In the genomic region with DNA sequence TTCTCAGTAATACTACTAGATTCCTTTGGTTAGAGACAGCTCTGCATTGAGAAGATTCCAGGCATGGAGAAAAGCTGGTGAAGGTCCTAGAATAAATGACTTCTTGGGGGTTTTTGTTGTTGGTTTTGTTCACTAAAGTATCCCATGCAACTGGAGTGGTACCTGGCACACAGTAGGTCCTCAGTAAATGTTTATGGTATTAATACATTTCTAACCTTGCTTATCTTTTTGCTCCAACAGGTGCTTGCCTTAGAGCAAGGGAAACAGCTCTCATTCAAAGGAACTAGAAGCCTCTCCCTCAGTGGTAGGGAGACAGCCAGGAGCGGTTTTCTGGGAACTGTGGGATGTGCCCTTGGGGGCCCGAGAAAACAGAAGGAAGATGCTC, we compare ENCODE assay signal across 18 cellular contexts. TPM values are rescaled to one million over a fixed set of nuclear protein-coding genes. Genes with fewer than 3 reads are reported as not detected.
DNase-seq lines count a peak whose midpoint lies in the region; ATAC-seq and TF ChIP-seq lines count a peak whose summit lies in the region.
"Had no signal": no experiment of that assay in that cellular context is flagged by ENCODE, and none has a peak within 500 bp of the region (broad histone marks: within the 10 kb centered on the region; RNA-seq: fewer than 3 reads in every experiment).

No MANE protein-coding gene starts in this region.

- H3K79me2 ChIP-seq in Karpas-422 (ENCODE audit: low read length), result peaks cover 37% of the 10 kb centered on the region
- H3K79me2 ChIP-seq: parathyroid adenoma had no signal

- peaks cover 22% of the 10 kb centered on the region for H3K4me1 Mint-ChIP-seq in activated CD4-positive, alpha-beta T cell treated with anti-CD3 and anti-CD28 coated beads, Interleukin-2, amount 10 ng/mL, durations not matched to agents 24 days and 14 days
- peaks cover 30% of the 10 kb centered on the region for H3K4me1 Mint-ChIP-seq in activated naive CD8-positive, alpha-beta T cell treated with anti-CD3 and anti-CD28 coated beads, Interleukin-2, amount 10 ng/mL, durations not matched to agents 7 days and 5 days
- peaks cover 39% of the 10 kb centered on the region for H3K4me1 Mint-ChIP-seq in nephron

- ATAC-seq in activated naive CD8-positive, alpha-beta T cell treated with anti-CD3 and anti-CD28 coated beads, Interleukin-2, amount 10 ng/mL, durations not matched to agents 7 days and 5 days (ENCODE audit: low read depth), result no peak
- ATAC-seq: gastrocnemius medialis had no signal

- H3K36me3 ChIP-seq in Karpas-422 (ENCODE audit: insufficient read depth, low read length), result peaks cover 37% of the 10 kb centered on the region

- no peaks in the 10 kb centered on the region for H3K9me2 ChIP-seq in Karpas-422 (replicated peaks; ENCODE audit: insufficient read depth, low read length)

- H3K36me3 Mint-ChIP-seq in activated CD4-positive, alpha-beta T cell treated with anti-CD3 and anti-CD28 coated beads, Interleukin-2, amount 10 ng/mL, durations not matched to agents 24 days and 14 days (ENCODE audit: low read depth), result peaks cover 41% of the 10 kb centered on the region
- H3K36me3 Mint-ChIP-seq in activated naive CD8-positive, alpha-beta T cell treated with anti-CD3 and anti-CD28 coated beads, Interleukin-2, amount 10 ng/mL, durations not matched to agents 7 days and 5 days, result peaks cover 9% of the 10 kb centered on the region
- H3K36me3 Mint-ChIP-seq in nephron (ENCODE audit: low read depth), result peaks cover 40% of the 10 kb centered on the region

- H3K4me1 ChIP-seq in Karpas-422 (ENCODE audit: low read length), result peaks cover 27% of the 10 kb centered on the region
- H3K4me1 ChIP-seq: parathyroid adenoma had no signal

- intact Hi-C loops in activated CD4-positive, alpha-beta T cell treated with anti-CD3 and anti-CD28 coated beads, Interleukin-2, amount 10 ng/mL, durations not matched to agents 24 days and 14 days (cut with micrococcal nuclease), result loop anchor here (10.0 kb wide), 1 partner anchor 431 kb away; the partner anchor contains the start of genes FEN1 and TMEM258

- H4K20me1 ChIP-seq in Karpas-422 (ENCODE audit: insufficient read depth, low read depth, low read length), result 0 out of 2 replicates have a peak, but pooled peaks cover 5% of the 10 kb centered on the region

- DNase-seq in activated CD4-positive, alpha-beta T cell treated with anti-CD3 and anti-CD28 coated beads, Interleukin-2, amount 10 ng/mL, durations not matched to agents 24 days and 14 days, result no peak
- no peak for DNase-seq in activated CD4-positive, alpha-beta T cell treated with anti-CD3 and anti-CD28 coated beads for 48 hours
- DNase-seq in Karpas-422, result no peak
- DNase-seq in activated naive CD8-positive, alpha-beta T cell treated with anti-CD3 and anti-CD28 coated beads, Interleukin-2, amount 10 ng/mL, durations not matched to agents 7 days and 5 days, result no peak
- no peak for DNase-seq in kidney tubule cell (ENCODE audit: low spot score)
- DNase-seq in OCI-M1 (lab: John Stamatoyannopoulos, UW), result no peak
- no peak for DNase-seq in NCI-H2081 (lab: John Stamatoyannopoulos, UW)
- DNase-seq: ACHN; activated CD4-positive, CD25-positive, alpha-beta regulatory T cell; activated gamma-delta T cell; central memory CD4-positive, alpha-beta T cell; DMS 273 treated with DMSO at 0.1 percent for 48 hours; gastrocnemius medialis; NK-92 treated with Interleukin-12 subunit alpha and Interleukin-12 subunit beta, amount 100 ng/mL, for 24 hours; substantia nigra had no signal

- no peaks in the 10 kb centered on the region for H3K27me3 Mint-ChIP-seq in activated CD4-positive, alpha-beta T cell treated with anti-CD3 and anti-CD28 coated beads, Interleukin-2, amount 10 ng/mL, durations not matched to agents 24 days and 14 days
- H3K27me3 Mint-ChIP-seq in activated naive CD8-positive, alpha-beta T cell treated with anti-CD3 and anti-CD28 coated beads, Interleukin-2, amount 10 ng/mL, durations not matched to agents 7 days and 5 days, result no peaks in the 10 kb centered on the region
- no peaks in the 10 kb centered on the region for H3K27me3 Mint-ChIP-seq in nephron (ENCODE audit: low read depth)

- H3K27ac Mint-ChIP-seq in activated CD4-positive, alpha-beta T cell treated with anti-CD3 and anti-CD28 coated beads, Interleukin-2, amount 10 ng/mL, durations not matched to agents 24 days and 14 days, result peak overlapping the region; percentile 75
- H3K27ac Mint-ChIP-seq in activated naive CD8-positive, alpha-beta T cell treated with anti-CD3 and anti-CD28 coated beads, Interleukin-2, amount 10 ng/mL, durations not matched to agents 7 days and 5 days, result peak overlapping the region; percentile 94
- H3K27ac Mint-ChIP-seq in nephron, result peak overlapping the region in 2 of 3 experiments; percentile 69 to 97

- TF ChIP-seq CTCF in nephron (IDR thresholded peaks at IDR 0.05; ENCODE audit: unreplicated experiment in 3 of 3), result no peak

- H3K9me3 ChIP-seq in Karpas-422 (ENCODE audit: low read length), result no peaks in the 10 kb centered on the region
- H3K9me3 ChIP-seq: gastrocnemius medialis had no signal

- H3K4me2 ChIP-seq in Karpas-422 (ENCODE audit: low read depth, low read length, poor library complexity, severe bottlenecking), result peak overlapping the region; percentile 94

- H3K4me3 ChIP-seq in Karpas-422 (ENCODE audit: low read length), result peak overlapping the region; percentile 87; the same call in 1 of the 2 replicates

- no peaks in the 10 kb centered on the region for H3K27me3 ChIP-seq in Karpas-422 (ENCODE audit: low read length)
- H3K27me3 ChIP-seq: gastrocnemius medialis had no signal

- POLR2A ChIA-PET in activated naive CD8-positive, alpha-beta T cell treated with anti-CD3 and anti-CD28 coated beads, Interleukin-2, amount 10 ng/mL, durations not matched to agents 7 days and 5 days (lab: Charles Lee), result interaction anchor here (3.7 kb wide), 1 partner anchor 28 kb away, joined by 36 read pairs; no protein-coding TSS in a partner anchor

- peak overlapping the region; percentile 96 for H3K4me3 Mint-ChIP-seq in activated CD4-positive, alpha-beta T cell treated with anti-CD3 and anti-CD28 coated beads, Interleukin-2, amount 10 ng/mL, durations not matched to agents 24 days and 14 days
- peak overlapping the region; percentile 95 for H3K4me3 Mint-ChIP-seq in activated naive CD8-positive, alpha-beta T cell treated with anti-CD3 and anti-CD28 coated beads, Interleukin-2, amount 10 ng/mL, durations not matched to agents 7 days and 5 days
- H3K4me3 Mint-ChIP-seq in nephron, result peak overlapping the region; percentile 97 to 100 (median 99)

- no peak overlapping the region for H3K27ac ChIP-seq in Karpas-422 (ENCODE audit: low read length)
- H3K27ac ChIP-seq: parathyroid adenoma, SK-N-MC had no signal

- no peaks in the 10 kb centered on the region for H3K9me3 Mint-ChIP-seq in activated CD4-positive, alpha-beta T cell treated with anti-CD3 and anti-CD28 coated beads, Interleukin-2, amount 10 ng/mL, durations not matched to agents 24 days and 14 days
- no peaks in the 10 kb centered on the region for H3K9me3 Mint-ChIP-seq in activated naive CD8-positive, alpha-beta T cell treated with anti-CD3 and anti-CD28 coated beads, Interleukin-2, amount 10 ng/mL, durations not matched to agents 7 days and 5 days
- H3K9me3 Mint-ChIP-seq in nephron, result no peaks in the 10 kb centered on the region

- H2AFZ ChIP-seq in Karpas-422 (ENCODE audit: low read length), result no peak overlapping the region
- H2AFZ ChIP-seq: parathyroid adenoma had no signal

- H3K9ac ChIP-seq in Karpas-422 (ENCODE audit: low read length), result no peak overlapping the region
- H3K9ac ChIP-seq: parathyroid adenoma had no signal

RNA-seq across cellular contexts. Expression of gene TMEM138, which starts 1.8 kb away (rescaled TPM):
- 65.2 and 69.9 TPM in 2 replicates for total RNA-seq in activated CD4-positive, alpha-beta T cell treated with anti-CD3 and anti-CD28 coated beads, Interleukin-2, amount 10 ng/mL, durations not matched to agents 24 days and 14 days
- 27.2 and 70.3 TPM in 2 replicates for total RNA-seq in Karpas-422 (2014; rRNA removed; shearing (Covaris generic); ENCODE audit: low replicate concordance)
- 10 to 100 TPM; 53.4 to 57.7 TPM for total RNA-seq in activated naive CD8-positive, alpha-beta T cell treated with anti-CD3 and anti-CD28 coated beads, Interleukin-2, amount 10 ng/mL, durations not matched to agents 7 days and 5 days

RNA-seq across cellular contexts. Expression of gene CYB561A3, which starts 2.3 kb away (rescaled TPM):
- 34.9 and 35.1 TPM in 2 replicates for total RNA-seq in activated CD4-positive, alpha-beta T cell treated with anti-CD3 and anti-CD28 coated beads, Interleukin-2, amount 10 ng/mL, durations not matched to agents 24 days and 14 days
- total RNA-seq in Karpas-422 (2014; rRNA removed; shearing (Covaris generic); ENCODE audit: low replicate concordance), result 43.8 and 51.3 TPM in 2 replicates
- total RNA-seq in activated naive CD8-positive, alpha-beta T cell treated with anti-CD3 and anti-CD28 coated beads, Interleukin-2, amount 10 ng/mL, durations not matched to agents 7 days and 5 days, result 10 to 100 TPM; 43.6 to 44.7 TPM

RNA-seq across cellular contexts. Expression of gene TMEM216, which starts 28.4 kb away (rescaled TPM):
- total RNA-seq in activated CD4-positive, alpha-beta T cell treated with anti-CD3 and anti-CD28 coated beads, Interleukin-2, amount 10 ng/mL, durations not matched to agents 24 days and 14 days, result 17.0 and 18.3 TPM in 2 replicates
- total RNA-seq in Karpas-422 (2014; rRNA removed; shearing (Covaris generic); ENCODE audit: low replicate concordance), result 33.1 and 54.9 TPM in 2 replicates
- 10 to 100 TPM; 10.5 to 11.1 TPM for total RNA-seq in activated naive CD8-positive, alpha-beta T cell treated with anti-CD3 and anti-CD28 coated beads, Interleukin-2, amount 10 ng/mL, durations not matched to agents 7 days and 5 days

RNA-seq across cellular contexts. Expression of gene TKFC, which starts 31.0 kb away (rescaled TPM):
- 81.7 and 84.7 TPM in 2 replicates for total RNA-seq in activated CD4-positive, alpha-beta T cell treated with anti-CD3 and anti-CD28 coated beads, Interleukin-2, amount 10 ng/mL, durations not matched to agents 24 days and 14 days
- 72.6 and 92.4 TPM in 2 replicates for total RNA-seq in Karpas-422 (2014; rRNA removed; shearing (Covaris generic); ENCODE audit: low replicate concordance)
- 10 to 100 TPM; 31.5 to 34.3 TPM for total RNA-seq in activated naive CD8-positive, alpha-beta T cell treated with anti-CD3 and anti-CD28 coated beads, Interleukin-2, amount 10 ng/mL, durations not matched to agents 7 days and 5 days

RNA-seq across cellular contexts. Expression of gene DDB1, which starts 31.1 kb away (rescaled TPM):
- 265 and 268 TPM in 2 replicates for total RNA-seq in activated CD4-positive, alpha-beta T cell treated with anti-CD3 and anti-CD28 coated beads, Interleukin-2, amount 10 ng/mL, durations not matched to agents 24 days and 14 days
- 100 and 163 TPM in 2 replicates for total RNA-seq in Karpas-422 (2014; rRNA removed; shearing (Covaris generic); ENCODE audit: low replicate concordance)
- total RNA-seq in activated naive CD8-positive, alpha-beta T cell treated with anti-CD3 and anti-CD28 coated beads, Interleukin-2, amount 10 ng/mL, durations not matched to agents 7 days and 5 days, result 100 to 1,000 TPM; 168 to 181 TPM
